Comparison of ENCODE assay signal across 16 cellular contexts in genomic region chr19:7254590-7254989, GRCh38.
"Had no signal": no experiment of that assay in that cellular context is flagged by ENCODE, and none has a peak within 500 bp of the region (broad histone marks: within the 10 kb centered on the region; RNA-seq: fewer than 3 reads in every experiment).

No MANE protein-coding gene starts in this region.

- ATAC-seq: activated CD8-positive, alpha-beta T cell treated with anti-CD3 and anti-CD28 coated beads for 36 hours; activated T-cell treated with anti-CD3 and anti-CD28 coated beads, Interleukin-2, amount 50 U/mL, for 72 hours; stimulated activated naive CD8-positive, alpha-beta T cell treated with anti-CD3 and anti-CD28 coated beads, Interleukin-15, Interleukin-2, amounts not matched to agents 100 U/mL and 50 U/mL, for 24 hours had no signal

- H3K4me3 Mint-ChIP-seq: activated CD8-positive, alpha-beta T cell treated with anti-CD3 and anti-CD28 coated beads for 36 hours; activated naive CD8-positive, alpha-beta T cell treated with anti-CD3 and anti-CD28 coated beads for 36 hours; activated T-cell treated with anti-CD3 and anti-CD28 coated beads, Interleukin-2, amount 50 U/mL, for 72 hours had no signal

- H3K27ac Mint-ChIP-seq: activated CD8-positive, alpha-beta T cell treated with anti-CD3 and anti-CD28 coated beads for 36 hours; activated naive CD8-positive, alpha-beta T cell treated with anti-CD3 and anti-CD28 coated beads for 36 hours; activated T-cell treated with anti-CD3 and anti-CD28 coated beads, Interleukin-2, amount 50 U/mL, for 72 hours had no signal

- H3K36me3 Mint-ChIP-seq: activated naive CD8-positive, alpha-beta T cell treated with anti-CD3 and anti-CD28 coated beads for 36 hours had no signal

- H3K9me3 Mint-ChIP-seq: activated CD8-positive, alpha-beta T cell treated with anti-CD3 and anti-CD28 coated beads for 36 hours; activated naive CD8-positive, alpha-beta T cell treated with anti-CD3 and anti-CD28 coated beads for 36 hours; activated T-cell treated with anti-CD3 and anti-CD28 coated beads, Interleukin-2, amount 50 U/mL, for 72 hours had no signal

- H3K27ac ChIP-seq: dorsolateral prefrontal cortex, esophagus squamous epithelium, neutrophil, prostate gland, sigmoid colon, suprapubic skin had no signal

- DNase-seq: activated CD8-positive, alpha-beta memory T cell treated with anti-CD3 and anti-CD28 coated beads, Interleukin-2, amount 50 U/mL, for 4 hours; activated CD8-positive, alpha-beta T cell treated with anti-CD3 and anti-CD28 coated beads for 36 hours; activated gamma-delta T cell treated with Interleukin-2 at 50 U/mL for 16 hours; activated naive CD8-positive, alpha-beta T cell treated with anti-CD3 and anti-CD28 coated beads for 36 hours; activated T-cell treated with anti-CD3 and anti-CD28 coated beads, Interleukin-2, amount 50 U/mL, for 72 hours; esophagus squamous epithelium; foreskin fibroblast; midbrain; sigmoid colon; stimulated activated CD4-positive, alpha-beta T cell treated with anti-CD3 and anti-CD28 coated beads, Interleukin-12 subunit alpha, Interleukin-12 subunit beta, amount 100 ng/mL, for 4 hours; stimulated activated CD4-positive, alpha-beta T cell treated with anti-CD3 and anti-CD28 coated beads, Interleukin-2, amount 100 ng/mL, for 48 hours; stimulated activated naive CD8-positive, alpha-beta T cell treated with anti-CD3 and anti-CD28 coated beads, Interleukin-15, Interleukin-2, amounts not matched to agents 100 U/mL and 50 U/mL, for 24 hours had no signal
